1 cellular context compared by ENCODE assay signal in genomic region chr2:74384051-74384450, GRCh38.
TF ChIP-seq lines count a peak whose summit lies in the region.

No MANE protein-coding gene starts in this region.

TF ChIP-seq in IMR-90, 13 proteins besides CTCF, POLR2A, EP300 and RAD21:
- TF ChIP-seq USF2 (IDR thresholded peaks at IDR 0.05; ENCODE audit: low read depth, low read length) (no peak), RFX5 (IDR thresholded peaks at IDR 0.05; ENCODE audit: low read depth, low read length) (no peak), BHLHE40 (IDR thresholded peaks at IDR 0.05; ENCODE audit: low read depth, low read length) (no peak), CHD1 (IDR thresholded peaks at IDR 0.05; ENCODE audit: low read depth, low read length) (no peak), MAFK (IDR thresholded peaks at IDR 0.05; ENCODE audit: low read depth, low read length) (no peak), RCOR1 (IDR thresholded peaks at IDR 0.05; ENCODE audit: insufficient replicate concordance, low read length) (no peak), MAZ (IDR thresholded peaks at IDR 0.05; ENCODE audit: borderline replicate concordance, low read depth, low read length) (no peak), SMC3 (IDR thresholded peaks at IDR 0.05; ENCODE audit: low read depth, low read length) (no peak), FOS (IDR thresholded peaks at IDR 0.05; ENCODE audit: low read depth, low read length) (no peak), CEBPB (IDR thresholded peaks at IDR 0.05; ENCODE audit: low read depth, low read length) (no peak), NFE2L2 (IDR thresholded peaks at IDR 0.05; ENCODE audit: low read depth, low read length) (no peak), ELK1 (IDR thresholded peaks at IDR 0.05; ENCODE audit: borderline replicate concordance, low read depth, low read length) (no peak), MXI1 (IDR thresholded peaks at IDR 0.05; ENCODE audit: borderline replicate concordance, low read depth, low read length) (no peak)
